In genomic region chr18:54828290-54828871, GRCh38 we compare ENCODE assay signal across 1 cellular context.
TF ChIP-seq lines count a peak whose summit lies in the region.

RAB27B (plus strand) TSS chr18:54828477; CDS start chr18:54877586, 49,109 bp downstream.

TF ChIP-seq in HEK293, 187 proteins besides CTCF, POLR2A, EP300 and RAD21 (continued from another document):
- no peak for TF ChIP-seq KLF7 (tag by site-specific recombination; IDR thresholded peaks at IDR 0.05; ENCODE audit: borderline replicate concordance)
- TF ChIP-seq BCL6B (tag by site-specific recombination; IDR thresholded peaks at IDR 0.05): no peak
- no peak for TF ChIP-seq ZNF202 (tag by site-specific recombination; IDR thresholded peaks at IDR 0.05; ENCODE audit: borderline replicate concordance)
- TF ChIP-seq ZNF18 (tag by site-specific recombination; IDR thresholded peaks at IDR 0.05): peak; percentile 62
- no peak for TF ChIP-seq ZNF621 (tag by site-specific recombination; IDR thresholded peaks at IDR 0.05)
- no peak for TF ChIP-seq ZNF791 (tag by site-specific recombination; IDR thresholded peaks at IDR 0.05)
- TF ChIP-seq ZNF692 (tag by site-specific recombination; IDR thresholded peaks at IDR 0.05): peak; percentile 61; the same call in 1 of the 2 replicates
- no peak for TF ChIP-seq ZFP3 (tag by site-specific recombination; IDR thresholded peaks at IDR 0.05; ENCODE audit: low read depth)
- TF ChIP-seq ZNF571 (tag by site-specific recombination; IDR thresholded peaks at IDR 0.05): no peak
- TF ChIP-seq SCRT2 (tag by site-specific recombination; IDR thresholded peaks at IDR 0.05): peak; percentile 90
- no peak for TF ChIP-seq ZNF629 (tag by site-specific recombination; IDR thresholded peaks at IDR 0.05)
- TF ChIP-seq IKZF3 (tag by site-specific recombination; IDR thresholded peaks at IDR 0.05): peak; percentile 91
- TF ChIP-seq TSHZ1 (tag by site-specific recombination; IDR thresholded peaks at IDR 0.05; ENCODE audit: borderline replicate concordance): no peak
- peak; percentile 40 for TF ChIP-seq SP2 (tag by site-specific recombination; IDR thresholded peaks at IDR 0.05)
- TF ChIP-seq WT1 (tag by site-specific recombination; IDR thresholded peaks at IDR 0.05): no peak
- TF ChIP-seq PRDM2 (tag by site-specific recombination; IDR thresholded peaks at IDR 0.05; ENCODE audit: borderline replicate concordance): no peak
- no peak for TF ChIP-seq ZNF394 (tag by site-specific recombination; IDR thresholded peaks at IDR 0.05; ENCODE audit: borderline replicate concordance)
- no peak for TF ChIP-seq ZNF677 (tag by site-specific recombination; IDR thresholded peaks at IDR 0.05)
- TF ChIP-seq SALL2 (tag by site-specific recombination; IDR thresholded peaks at IDR 0.05; ENCODE audit: borderline replicate concordance): no peak
- TF ChIP-seq ZSCAN23 (tag by site-specific recombination; IDR thresholded peaks at IDR 0.05): no peak
- TF ChIP-seq ZNF449 (tag by site-specific recombination; IDR thresholded peaks at IDR 0.05): no peak
- no peak for TF ChIP-seq ZNF132 (tag by site-specific recombination; IDR thresholded peaks at IDR 0.05; ENCODE audit: borderline replicate concordance)
- TF ChIP-seq ZNF514 (tag by site-specific recombination; IDR thresholded peaks at IDR 0.05): no peak
- TF ChIP-seq ZNF544 (tag by site-specific recombination; IDR thresholded peaks at IDR 0.05): no peak
- TF ChIP-seq ATF2 (tag by site-specific recombination; IDR thresholded peaks at IDR 0.05; ENCODE audit: low read depth): no peak
- no peak for TF ChIP-seq ZBTB7A (tag by site-specific recombination; IDR thresholded peaks at IDR 0.05; ENCODE audit: low read depth)
- TF ChIP-seq ZBTB49 (tag by site-specific recombination; IDR thresholded peaks at IDR 0.05; ENCODE audit: low read depth): no peak
- peak; percentile 39; the same call in 1 of the 2 replicates for TF ChIP-seq FEZF1 (tag by site-specific recombination; IDR thresholded peaks at IDR 0.05)
- TF ChIP-seq ZNF148 (tag by site-specific recombination; IDR thresholded peaks at IDR 0.05; ENCODE audit: borderline replicate concordance): no peak
- no peak for TF ChIP-seq ZNF530 (tag by site-specific recombination; IDR thresholded peaks at IDR 0.05; ENCODE audit: low read depth)
